ENCODE assay signal across 9 cellular contexts in the genomic region with DNA sequence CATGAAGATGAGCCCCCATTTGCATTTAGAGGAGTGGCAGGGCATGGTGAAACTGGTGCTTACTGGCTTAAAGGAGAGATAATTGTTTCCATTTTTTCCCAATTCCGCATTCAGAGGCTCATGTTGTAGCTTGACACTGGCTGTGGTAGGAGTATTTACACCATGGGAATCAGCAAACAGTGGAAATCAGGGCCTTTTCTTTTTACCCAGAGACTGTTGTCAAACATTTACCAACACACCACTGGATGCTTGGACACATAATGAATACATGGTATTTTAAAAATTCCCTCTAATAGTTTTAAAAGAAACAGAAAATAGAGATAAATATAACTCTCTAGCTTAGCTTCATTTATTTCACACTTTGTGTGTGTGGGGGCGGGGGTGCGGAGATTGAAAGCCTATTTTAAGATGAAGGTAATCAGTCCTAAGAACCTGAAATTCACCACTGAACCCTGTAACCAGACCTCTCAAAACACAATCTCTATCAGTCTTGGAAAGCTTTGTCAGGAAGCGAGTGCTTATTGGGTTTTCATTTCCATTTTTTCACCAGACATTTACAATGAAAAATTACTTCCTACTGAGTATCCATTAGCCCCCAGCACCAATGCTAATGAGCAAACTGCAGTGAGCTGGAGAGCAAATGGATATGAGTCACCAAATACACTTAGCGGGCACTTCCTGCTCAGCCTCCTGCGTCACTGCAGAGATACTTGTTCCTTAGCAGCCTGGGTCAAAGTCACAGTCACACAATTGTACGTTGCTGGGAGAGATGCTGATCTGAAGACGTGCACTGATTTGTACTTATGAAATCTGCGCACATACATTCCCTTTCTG.
A peak's percentile ranks its signal among the peaks of the same experiment; 100 is the strongest.
DNase-seq lines count a peak whose midpoint lies in the region; ATAC-seq, FAIRE-seq and TF ChIP-seq lines count a peak whose summit lies in the region.
"Had no signal": no experiment of that assay in that cellular context is flagged by ENCODE, and none has a peak within 500 bp of the region (broad histone marks: within the 10 kb centered on the region; RNA-seq: fewer than 3 reads in every experiment).

No MANE protein-coding gene starts in this region.

- no peak overlapping the region for H3K4me3 Mint-ChIP-seq in activated naive CD8-positive, alpha-beta T cell treated with anti-CD3 and anti-CD28 coated beads, Interleukin-2, amount 10 ng/mL, durations not matched to agents 7 days and 5 days
- H3K4me3 Mint-ChIP-seq in activated naive CD8-positive, alpha-beta T cell treated with anti-CD3 and anti-CD28 coated beads, Interleukin-2, amount 50 U/mL, for 24 hours, result no peak overlapping the region
- H3K4me3 Mint-ChIP-seq: activated naive CD4-positive, alpha-beta T cell treated with anti-CD3 and anti-CD28 coated beads, Interleukin-2, amount 50 U/mL, for 24 hours had no signal

- no peaks in the 10 kb centered on the region for H3K4me1 ChIP-seq in HepG2 (ENCODE audit: insufficient read depth, low read length)

- no peaks in the 10 kb centered on the region for H3K36me3 ChIP-seq in HepG2 (replicated peaks in 1 of 2; ENCODE audit: control insufficient read depth in 1 of 2, insufficient read depth in 2 of 2, low read length in 2 of 2)

- H3K36me3 Mint-ChIP-seq in activated naive CD8-positive, alpha-beta T cell treated with anti-CD3 and anti-CD28 coated beads, Interleukin-2, amount 10 ng/mL, durations not matched to agents 7 days and 5 days, result no peaks in the 10 kb centered on the region
- H3K36me3 Mint-ChIP-seq in activated naive CD8-positive, alpha-beta T cell treated with anti-CD3 and anti-CD28 coated beads, Interleukin-2, amount 50 U/mL, for 24 hours (ENCODE audit: low read depth), result no peaks in the 10 kb centered on the region
- H3K36me3 Mint-ChIP-seq: activated naive CD4-positive, alpha-beta T cell treated with anti-CD3 and anti-CD28 coated beads, Interleukin-2, amount 50 U/mL, for 24 hours had no signal

- no peak overlapping the region for H3K9ac ChIP-seq in HepG2 (ENCODE audit: insufficient read depth, low read depth, low read length)

- no peaks in the 10 kb centered on the region for H3K79me2 ChIP-seq in HepG2 (ENCODE audit: insufficient read depth, low read length)

- peak; percentile 33 for ATAC-seq in activated naive CD8-positive, alpha-beta T cell treated with anti-CD3 and anti-CD28 coated beads, Interleukin-2, amount 10 ng/mL, durations not matched to agents 7 days and 5 days (ENCODE audit: low read depth)
- ATAC-seq in activated naive CD8-positive, alpha-beta T cell treated with anti-CD3 and anti-CD28 coated beads, Interleukin-2, amount 50 U/mL, for 24 hours, result no peak
- ATAC-seq in HG02981 (IDR thresholded peaks at IDR 0.05; ENCODE audit: unreplicated experiment), result peak; percentile 86
- peak; percentile 70 for ATAC-seq in HepG2
- no peak for ATAC-seq in HG02840 (IDR thresholded peaks at IDR 0.05; ENCODE audit: low FRiP score, unreplicated experiment)
- no peak for ATAC-seq in omental fat pad (ENCODE audit: low FRiP score)

- DNase-seq in activated naive CD8-positive, alpha-beta T cell treated with anti-CD3 and anti-CD28 coated beads, Interleukin-2, amount 10 ng/mL, durations not matched to agents 7 days and 5 days, result no peak
- no peak for DNase-seq in activated naive CD8-positive, alpha-beta T cell treated with anti-CD3 and anti-CD28 coated beads, Interleukin-2, amount 50 U/mL, for 24 hours
- DNase-seq in NCI-H2107 treated with DMSO at 0.1 percent for 48 hours (lab: John Stamatoyannopoulos, UW; ENCODE audit: unreplicated experiment) (peak; percentile 19), astrocyte of the cerebellum (ENCODE audit: low read depth) (peak; percentile 79), HepG2 (ENCODE audit: low spot score) (peak; percentile 11), omental fat pad (ENCODE audit: low spot score) (no peak)

- no peaks in the 10 kb centered on the region for H3K9me3 Mint-ChIP-seq in activated naive CD8-positive, alpha-beta T cell treated with anti-CD3 and anti-CD28 coated beads, Interleukin-2, amount 10 ng/mL, durations not matched to agents 7 days and 5 days
- H3K9me3 Mint-ChIP-seq in activated naive CD8-positive, alpha-beta T cell treated with anti-CD3 and anti-CD28 coated beads, Interleukin-2, amount 50 U/mL, for 24 hours, result no peaks in the 10 kb centered on the region
- H3K9me3 Mint-ChIP-seq: activated naive CD4-positive, alpha-beta T cell treated with anti-CD3 and anti-CD28 coated beads, Interleukin-2, amount 50 U/mL, for 24 hours had no signal

- TF ChIP-seq EP300 in HepG2 (IDR thresholded peaks at IDR 0.05; ENCODE audit: low read depth in 2 of 2, low read length in 2 of 2) (no peak), HepG2 (CRISPR knock-in tag; IDR thresholded peaks at IDR 0.05; ENCODE audit: borderline replicate concordance) (no peak)

- no peak overlapping the region for H3K4me3 ChIP-seq in astrocyte of the cerebellum (ENCODE audit: low read depth, low read length)
- no peak overlapping the region for H3K4me3 ChIP-seq in HepG2 (replicated peaks in 1 of 3; ENCODE audit: insufficient read depth in 1 of 3, low read depth in 2 of 3, low read length in 3 of 3)

- no peak overlapping the region for H3K4me2 ChIP-seq in HepG2 (ENCODE audit: low read depth, low read length)

- POLR2A ChIA-PET in activated naive CD8-positive, alpha-beta T cell treated with anti-CD3 and anti-CD28 coated beads, Interleukin-2, amount 10 ng/mL, durations not matched to agents 7 days and 5 days (lab: Charles Lee), result no interaction called here
- POLR2A ChIA-PET in HepG2 (lab: Yijun Ruan, JAX), result no interaction called here

- TF ChIP-seq POLR2A in HepG2 (IDR thresholded peaks at IDR 0.05; ENCODE audit: insufficient read depth in 1 of 2, low read depth in 2 of 2, low read length in 2 of 2), result no peak

- TF ChIP-seq CTCF in astrocyte of the cerebellum (IDR thresholded peaks at IDR 0.05; ENCODE audit: low read depth, low read length, missing control alignments) (no peak), HepG2 (CRISPR knock-in tag; IDR thresholded peaks at IDR 0.05) (no peak), omental fat pad (IDR thresholded peaks at IDR 0.05) (no peak)

- H3K4me1 Mint-ChIP-seq in activated naive CD8-positive, alpha-beta T cell treated with anti-CD3 and anti-CD28 coated beads, Interleukin-2, amount 10 ng/mL, durations not matched to agents 7 days and 5 days, result no peaks in the 10 kb centered on the region
- H3K4me1 Mint-ChIP-seq in activated naive CD8-positive, alpha-beta T cell treated with anti-CD3 and anti-CD28 coated beads, Interleukin-2, amount 50 U/mL, for 24 hours, result no peaks in the 10 kb centered on the region
- H3K4me1 Mint-ChIP-seq: activated naive CD4-positive, alpha-beta T cell treated with anti-CD3 and anti-CD28 coated beads, Interleukin-2, amount 50 U/mL, for 24 hours had no signal

- H4K20me1 ChIP-seq in HepG2 (ENCODE audit: insufficient read depth, low read length), result no peaks in the 10 kb centered on the region

- intact Hi-C loops in HepG2 (cut with micrococcal nuclease; ENCODE audit: unreplicated experiment), result no loop called here

- no peak overlapping the region for H2AFZ ChIP-seq in HepG2 (ENCODE audit: low read length)

- CTCF ChIA-PET in HepG2 (lab: Yijun Ruan, JAX; ENCODE audit: low intra/inter-chr PET ratio, low total read pairs), result no interaction called here

- H3K27ac ChIP-seq in HepG2 (ENCODE audit: extremely low read length, insufficient read depth, low read length), result no peak overlapping the region

- in situ Hi-C loops in astrocyte of the cerebellum (cut with HindIII; ENCODE audit: low sequenced_read_pairs) (no loop called here), HepG2 (cut with HindIII; ENCODE audit: extremely low pct_ligation_motif_present, low pct_unique_long_range_greater_than_20kb) (no loop called here)

- no peak for TF ChIP-seq RAD21 in HepG2 (CRISPR knock-in tag; IDR thresholded peaks at IDR 0.05)

- H3K27ac Mint-ChIP-seq in activated naive CD8-positive, alpha-beta T cell treated with anti-CD3 and anti-CD28 coated beads, Interleukin-2, amount 10 ng/mL, durations not matched to agents 7 days and 5 days, result no peak overlapping the region
- no peak overlapping the region for H3K27ac Mint-ChIP-seq in activated naive CD8-positive, alpha-beta T cell treated with anti-CD3 and anti-CD28 coated beads, Interleukin-2, amount 50 U/mL, for 24 hours
- H3K27ac Mint-ChIP-seq: activated naive CD4-positive, alpha-beta T cell treated with anti-CD3 and anti-CD28 coated beads, Interleukin-2, amount 50 U/mL, for 24 hours had no signal

- no peaks in the 10 kb centered on the region for H3K9me3 ChIP-seq in HepG2 (ENCODE audit: low read length)

- WGBS in HepG2 (ENCODE audit: low lambda C conversion rate), result 39% methylated on average over 9 of the region's 9 CpGs

- no TSS peak for BruUV-seq in HepG2 (replicated peaks; lab: Mats Ljungman, UMichigan)

- FAIRE-seq in HepG2 (lab: Jason Lieb, UNC), result no peak

- H3K27me3 Mint-ChIP-seq in activated naive CD8-positive, alpha-beta T cell treated with anti-CD3 and anti-CD28 coated beads, Interleukin-2, amount 10 ng/mL, durations not matched to agents 7 days and 5 days, result no peaks in the 10 kb centered on the region
- H3K27me3 Mint-ChIP-seq in activated naive CD8-positive, alpha-beta T cell treated with anti-CD3 and anti-CD28 coated beads, Interleukin-2, amount 50 U/mL, for 24 hours, result peaks cover 2% of the 10 kb centered on the region
- H3K27me3 Mint-ChIP-seq: activated naive CD4-positive, alpha-beta T cell treated with anti-CD3 and anti-CD28 coated beads, Interleukin-2, amount 50 U/mL, for 24 hours had no signal

- no peaks in the 10 kb centered on the region for H3K27me3 ChIP-seq in HepG2 (ENCODE audit: control insufficient read depth in 1 of 2, insufficient read depth in 2 of 2, low read length in 2 of 2)

TF ChIP-seq in HepG2, 621 proteins besides CTCF, POLR2A, EP300 and RAD21 (continues in another document):
- no peak for TF ChIP-seq ZNF138 (CRISPR knock-in tag; IDR thresholded peaks at IDR 0.05; ENCODE audit: low read depth)
- TF ChIP-seq FOXA3 (CRISPR knock-in tag; IDR thresholded peaks at IDR 0.05), result no peak
- no peak for TF ChIP-seq RORA (CRISPR knock-in tag; IDR thresholded peaks at IDR 0.05)
- peak; percentile 32; the same call in 1 of the 2 replicates for TF ChIP-seq CREB1 (IDR thresholded peaks at IDR 0.05)
- TF ChIP-seq CREB1 (CRISPR knock-in tag; IDR thresholded peaks at IDR 0.05), result peak; percentile 25; the same call in 1 of the 2 replicates
- no peak for TF ChIP-seq ZUFSP (CRISPR knock-in tag; IDR thresholded peaks at IDR 0.05; ENCODE audit: borderline replicate concordance)
- no peak for TF ChIP-seq RELA (CRISPR knock-in tag; IDR thresholded peaks at IDR 0.05)

Comparison
In these comparisons a context has a peak if more than half of its experiments do, and no peak if none do; other contexts are left out.
1. ATAC-seq: peak in activated naive CD8-positive, alpha-beta T cell treated with anti-CD3 and anti-CD28 coated beads, Interleukin-2, amount 10 ng/mL, durations not matched to agents 7 days and 5 days (single experiment), HG02981 (single experiment) and HepG2 (single experiment); none in activated naive CD8-positive, alpha-beta T cell treated with anti-CD3 and anti-CD28 coated beads, Interleukin-2, amount 50 U/mL, for 24 hours (single experiment), HG02840 (single experiment) and omental fat pad (single experiment).
2. DNase-seq: peak in NCI-H2107 treated with DMSO at 0.1 percent for 48 hours (single experiment), astrocyte of the cerebellum (single experiment) and HepG2 (single experiment); none in activated naive CD8-positive, alpha-beta T cell treated with anti-CD3 and anti-CD28 coated beads, Interleukin-2, amount 10 ng/mL, durations not matched to agents 7 days and 5 days (single experiment), activated naive CD8-positive, alpha-beta T cell treated with anti-CD3 and anti-CD28 coated beads, Interleukin-2, amount 50 U/mL, for 24 hours (single experiment) and omental fat pad (single experiment).